ENCODE assay signal across 24 cellular contexts in genomic region chr11:2570841-2571597, GRCh38.
DNase-seq lines count a peak whose midpoint lies in the region; ATAC-seq, FAIRE-seq and TF ChIP-seq lines count a peak whose summit lies in the region.
"Had no signal": no experiment of that assay in that cellular context is flagged by ENCODE, and none has a peak within 500 bp of the region (broad histone marks: within the 10 kb centered on the region; RNA-seq: fewer than 3 reads in every experiment).

No MANE protein-coding gene starts in this region.

- H3K36me3 ChIP-seq in RWPE2 (ENCODE audit: low read depth): no peaks in the 10 kb centered on the region
- no peaks in the 10 kb centered on the region for H3K36me3 ChIP-seq in kidney (ENCODE audit: control insufficient read depth in 1 of 2, insufficient read depth in 2 of 2, low read length in 2 of 2)
- no peaks in the 10 kb centered on the region for H3K36me3 ChIP-seq in sigmoid colon
- H3K36me3 ChIP-seq: HAP-1, SJCRH30 had no signal

- 94 to 96% methylated on average over 25 of the region's 25 CpGs for WGBS in sigmoid colon, 2 donors

- ATAC-seq in Right ventricle myocardium inferior: no peak
- no peak for ATAC-seq in left cardiac atrium
- ATAC-seq in RWPE2 (ENCODE audit: low read depth): no peak
- ATAC-seq in HG02884 (IDR thresholded peaks at IDR 0.05; ENCODE audit: unreplicated experiment): no peak
- ATAC-seq in GM18502 (IDR thresholded peaks at IDR 0.05; ENCODE audit: poor library complexity, unreplicated experiment): no peak
- ATAC-seq: CD8-positive, alpha-beta T cell; GM12878 had no signal

- intact Hi-C loops in Right ventricle myocardium inferior (cut with DNase I) (no loop called here), left cardiac atrium (cut with DNase I) (no loop called here), kidney (cut with DNase I) (no loop called here), sigmoid colon (cut with DNase I) (loop anchor here (10.0 kb wide), 1 partner anchor 226 kb away; no protein-coding TSS in a partner anchor)

- no peak for TF ChIP-seq CTCF in RWPE2 (IDR thresholded peaks at IDR 0.05; ENCODE audit: poor library complexity, severe bottlenecking)
- no peak for TF ChIP-seq CTCF in kidney (IDR thresholded peaks at IDR 0.05; ENCODE audit: borderline replicate concordance, extremely low read depth, insufficient read depth)
- no peak for TF ChIP-seq CTCF in sigmoid colon (IDR thresholded peaks at IDR 0.05)

- H3K9ac ChIP-seq in kidney (ENCODE audit: low read length in 2 of 2): no peak overlapping the region

- DNase-seq in Right ventricle myocardium inferior (ENCODE audit: missing footprints): peak; percentile 9
- DNase-seq in left cardiac atrium: no peak
- peak; percentile 58 for DNase-seq in RWPE2 (ENCODE audit: low spot score)
- peak; percentile 63 for DNase-seq in kidney
- peak; percentile 56 for DNase-seq in sigmoid colon
- no peak for DNase-seq in SK-N-DZ (ENCODE audit: low spot score)
- DNase-seq: CD8-positive, alpha-beta T cell; DND-41; KG1; NCI-H1105; NCI-H146; NCI-H2029 treated with DMSO at 0.1 percent for 48 hours; NCI-H226; NCI-H524; NCI-H774; NK-92 treated with Interleukin-12 subunit alpha and Interleukin-12 subunit beta, amount 100 ng/mL, for 24 hours; SJCRH30 had no signal

- FAIRE-seq in kidney (lab: Jason Lieb, UNC): no peak
- FAIRE-seq: A204.1, GM12878 had no signal

- no peak for TF ChIP-seq EP300 in sigmoid colon (IDR thresholded peaks at IDR 0.05)

- H3K4me3 ChIP-seq in RWPE2 (ENCODE audit: severe bottlenecking) (no peak overlapping the region), kidney (ENCODE audit: low read length in 2 of 2) (no peak overlapping the region), sigmoid colon (no peak overlapping the region)
- H3K4me3 ChIP-seq: GM12878, HAP-1, SJCRH30 had no signal

- TF ChIP-seq POLR2A in sigmoid colon (IDR thresholded peaks at IDR 0.05): no peak

- H3K9me3 ChIP-seq in RWPE2 (ENCODE audit: severe bottlenecking): no peaks in the 10 kb centered on the region
- no peaks in the 10 kb centered on the region for H3K9me3 ChIP-seq in kidney (ENCODE audit: control insufficient read depth in 1 of 2, low read length in 2 of 2)
- no peaks in the 10 kb centered on the region for H3K9me3 ChIP-seq in sigmoid colon
- H3K9me3 ChIP-seq: HAP-1 had no signal

- H3K27ac ChIP-seq in RWPE2 (ENCODE audit: poor library complexity, severe bottlenecking) (no peak overlapping the region), kidney (ENCODE audit: low read depth in 2 of 2, low read length in 2 of 2) (no peak overlapping the region), sigmoid colon (no peak overlapping the region)
- H3K27ac ChIP-seq: HL-60, RWPE1, SJCRH30 had no signal

- H3K27me3 ChIP-seq in RWPE2 (ENCODE audit: insufficient read depth, poor library complexity, severe bottlenecking) (no peaks in the 10 kb centered on the region), sigmoid colon (no peaks in the 10 kb centered on the region)
- H3K27me3 ChIP-seq: SJCRH30 had no signal

- no peaks in the 10 kb centered on the region for H3K4me1 ChIP-seq in RWPE2 (ENCODE audit: insufficient read depth, poor library complexity, severe bottlenecking)
- no peaks in the 10 kb centered on the region for H3K4me1 ChIP-seq in kidney (ENCODE audit: control insufficient read depth in 1 of 2, insufficient read depth in 1 of 2, low read depth in 1 of 2, low read length in 2 of 2)
- H3K4me1 ChIP-seq in sigmoid colon: no peaks in the 10 kb centered on the region
- H3K4me1 ChIP-seq: HAP-1 had no signal

Comparison
In these comparisons a context has a peak if more than half of its experiments do, and no peak if none do; other contexts are left out.
1. DNase-seq: peak in Right ventricle myocardium inferior (single experiment), RWPE2 (single experiment), kidney (single experiment) and sigmoid colon (single experiment); none in left cardiac atrium (single experiment) and SK-N-DZ (single experiment).